Comparison of ENCODE assay signal across 1 cellular context in genomic region chr5:132007399-132008162, GRCh38.
TF ChIP-seq lines count a peak whose summit lies in the region.

No MANE protein-coding gene starts in this region.

TF ChIP-seq in GM23338, 12 proteins besides CTCF, POLR2A, EP300 and RAD21 (continued from another document):
- no peak for TF ChIP-seq ZNF462 (CRISPR knock-in tag; IDR thresholded peaks at IDR 0.05)
